In the genomic region with DNA sequence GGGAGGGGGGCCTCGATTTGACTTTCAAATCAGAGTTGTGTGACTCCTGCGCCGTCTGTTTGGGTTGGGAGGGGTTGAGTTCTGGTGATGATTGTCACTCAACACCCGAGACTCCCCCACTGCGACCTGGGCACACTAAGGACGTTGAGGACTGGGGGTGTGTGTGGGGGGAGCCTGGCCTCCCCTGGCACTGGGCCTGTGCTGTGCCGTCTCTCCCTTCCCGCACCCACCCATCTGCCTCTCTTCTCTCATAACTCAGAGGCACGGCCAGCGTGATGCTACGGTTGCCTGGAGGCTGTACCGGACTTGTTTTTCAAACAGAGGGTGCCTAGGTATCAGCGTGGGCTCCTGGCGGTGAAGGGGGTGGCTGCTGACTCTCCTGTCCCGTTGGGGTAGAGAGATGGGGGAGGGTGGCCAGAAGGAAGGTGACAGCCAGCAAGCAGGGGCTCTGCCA, we compare ENCODE assay signal across 9 cellular contexts. TPM values are rescaled to one million over a fixed set of nuclear protein-coding genes. Genes with fewer than 3 reads are reported as not detected.
DNase-seq lines count a peak whose midpoint lies in the region; ATAC-seq, FAIRE-seq and TF ChIP-seq lines count a peak whose summit lies in the region.
"Had no signal": no experiment of that assay in that cellular context is flagged by ENCODE, and none has a peak within 500 bp of the region (broad histone marks: within the 10 kb centered on the region; RNA-seq: fewer than 3 reads in every experiment).

No MANE protein-coding gene starts in this region.

- CTCF ChIA-PET in MCF 10A (lab: Yijun Ruan, JAX), result interaction anchor here (2.3 kb wide), 1 partner anchor 256 kb away, joined by 8 read pairs; no protein-coding TSS in a partner anchor

- H3K4me3 ChIP-seq in heart right ventricle (peak overlapping the region; percentile 61 to 94 (median 82)), mesodermal cell (ENCODE audit: extremely low read depth, insufficient read depth, low read length, poor library complexity, severe bottlenecking) (peak overlapping the region; percentile 67), vagina (peak overlapping the region; percentile 69 to 95)

- intact Hi-C loops in heart right ventricle (cut with DNase I), result loop anchor here in 7 of 10 donors (2.0 to 10.0 kb wide), 3 partner anchors 17 to 59 kb away; partner anchors contain the start of gene PFKFB3 (in 1 of the 7)
- intact Hi-C loops in Right ventricle myocardium superior (cut with DNase I), result loop anchor here (5.0 kb wide), 1 partner anchor 39 kb away; no protein-coding TSS in a partner anchor
- intact Hi-C loops in MCF 10A (cut with micrococcal nuclease), result no loop called here
- intact Hi-C loops in vagina (cut with DNase I), result no loop called here

- H3K4me3 Mint-ChIP-seq in MCF 10A (ENCODE audit: unreplicated experiment), result peak overlapping the region; percentile 78

- no peak for FAIRE-seq in H54 (lab: Jason Lieb, UNC)

- H3K9me3 Mint-ChIP-seq in MCF 10A (ENCODE audit: unreplicated experiment), result no peaks in the 10 kb centered on the region

- H3K9me3 ChIP-seq in heart right ventricle (no peaks in the 10 kb centered on the region), mesodermal cell (ENCODE audit: control insufficient read depth, low read length) (no peaks in the 10 kb centered on the region), vagina (no peaks in the 10 kb centered on the region)

- no peak for ATAC-seq in heart right ventricle
- no peak for ATAC-seq in Right ventricle myocardium superior (ENCODE audit: poor library complexity)
- ATAC-seq in GM21423 (IDR thresholded peaks at IDR 0.05; ENCODE audit: unreplicated experiment), result no peak
- no peak for ATAC-seq in HG02840 (IDR thresholded peaks at IDR 0.05; ENCODE audit: low FRiP score, unreplicated experiment)

- H3K27ac ChIP-seq in heart right ventricle, result peak overlapping the region in 7 of 10 donors; percentile 81 to 98 (median 88)
- H3K27ac ChIP-seq in mesodermal cell (ENCODE audit: low read depth, low read length, severe bottlenecking), result no peak overlapping the region
- peak overlapping the region; percentile 72 for H3K27ac ChIP-seq in vagina

- no peak for TF ChIP-seq POLR2A in vagina (IDR thresholded peaks at IDR 0.05)
- TF ChIP-seq POLR2A in H54 (IDR thresholded peaks at IDR 0.05; ENCODE audit: low read depth, low read length), result no peak

- no peak for DNase-seq in heart right ventricle
- DNase-seq in Right ventricle myocardium superior, result no peak
- DNase-seq in MCF 10A (ENCODE audit: unreplicated experiment), result no peak
- no peak for DNase-seq in vagina (ENCODE audit: extremely low spot score in 2 of 2)
- DNase-seq in H54 (ENCODE audit: insufficient read length, low spot score), result no peak
- DNase-seq: NCI-H1105 had no signal

- H3K4me1 Mint-ChIP-seq in MCF 10A (ENCODE audit: insufficient read depth, unreplicated experiment), result peaks cover 17% of the 10 kb centered on the region

- H3K36me3 ChIP-seq in heart right ventricle (no peaks in the 10 kb centered on the region), mesodermal cell (ENCODE audit: control insufficient read depth, insufficient read depth, low read length) (peaks cover 20% of the 10 kb centered on the region), vagina (no peaks in the 10 kb centered on the region)

- H3K4me1 ChIP-seq in heart right ventricle, result peaks cover 0 to 84% (median 21%) of the 10 kb centered on the region in 9 donors
- peaks cover 30% of the 10 kb centered on the region for H3K4me1 ChIP-seq in mesodermal cell (ENCODE audit: control insufficient read depth, insufficient read depth, low read length, poor library complexity, severe bottlenecking)
- H3K4me1 ChIP-seq in vagina, result peaks cover 38% of the 10 kb centered on the region

- TF ChIP-seq CTCF in heart right ventricle (IDR thresholded peaks at IDR 0.05) (no peak), MCF 10A (IDR thresholded peaks at IDR 0.05; ENCODE audit: unreplicated experiment) (no peak), vagina (IDR thresholded peaks at IDR 0.05) (no peak)

- 57 to 63% methylated on average over 15 of the region's 15 CpGs for WGBS in heart right ventricle, 2 donors
- WGBS in mesodermal cell (ENCODE audit: insufficient coverage in 2 of 2), 2 experiments, result 45 to 61% methylated on average over 4 to 9 of the region's 15 CpGs

- POLR2A ChIA-PET in MCF 10A (lab: Yijun Ruan, JAX), result interaction anchor here (1.0 to 1.2 kb wide), 2 partner anchors 13 to 21 kb away, joined by 3 read pairs; no protein-coding TSS in a partner anchor

- no peaks in the 10 kb centered on the region for H3K27me3 Mint-ChIP-seq in MCF 10A (ENCODE audit: insufficient read depth, unreplicated experiment)

- H3K27me3 ChIP-seq in heart right ventricle (peaks cover 0 to under 1% (median 0%) of the 10 kb centered on the region in 7 donors), vagina (no peaks in the 10 kb centered on the region)

- no TSS peak for BruUV-seq in MCF 10A (replicated peaks; lab: Mats Ljungman, UMichigan)

- H3K36me3 Mint-ChIP-seq in MCF 10A (ENCODE audit: insufficient read depth, unreplicated experiment), result peaks cover 10% of the 10 kb centered on the region

- H3K27ac Mint-ChIP-seq in MCF 10A (ENCODE audit: low read depth, unreplicated experiment), result no peak overlapping the region

RNA-seq across cellular contexts. Expression of gene PFKFB3, which starts 56.7 kb away (rescaled TPM):
- 10 to 100 TPM in 9 of 10 donors, 1 to 10 TPM in 1; 7.6 to 77.3 (median 16.3) TPM for total RNA-seq in heart right ventricle
- polyA plus RNA-seq in heart right ventricle, result 10 to 100 TPM in 1 of 2 donors, 1 to 10 TPM in 1; 5.5 to 10.6 TPM
- total RNA-seq in Right ventricle myocardium superior, result 24.7 TPM
- 15.8 and 17.8 TPM in 2 replicates for total RNA-seq in MCF 10A (2022)
- polyA plus RNA-seq in mesodermal cell (2013, experiment 1 of 2), result 45.8 TPM
- 40.6 TPM for polyA plus RNA-seq in mesodermal cell (2013, experiment 2 of 2)
- 43.2 TPM for total RNA-seq in vagina

RNA-seq across cellular contexts. Expression of gene RBM17, which starts 57.2 kb away (rescaled TPM):
- 10 to 100 TPM; 53.4 to 93.2 (median 64.0) TPM for total RNA-seq in heart right ventricle
- 100 to 1,000 TPM in 1 of 2 donors, 10 to 100 TPM in 1; 58.6 to 100 TPM for polyA plus RNA-seq in heart right ventricle
- 64.3 TPM for total RNA-seq in Right ventricle myocardium superior
- 113 and 128 TPM in 2 replicates for total RNA-seq in MCF 10A (2022)
- 75.2 TPM for polyA plus RNA-seq in mesodermal cell (2013, experiment 1 of 2)
- polyA plus RNA-seq in mesodermal cell (2013, experiment 2 of 2), result 87.1 TPM
- 50.6 TPM for total RNA-seq in vagina

Comparison
In these comparisons a context has a peak if more than half of its experiments do, and no peak if none do; other contexts are left out.
1. intact Hi-C loops: an anchor here in heart right ventricle (2.0 to 10.0 kb wide) and Right ventricle myocardium superior (5.0 kb wide); none called in MCF 10A and vagina.